8 cellular contexts compared by ENCODE assay signal in genomic region chr10:50577681-50578350, GRCh38. TPM values are rescaled to one million over a fixed set of nuclear protein-coding genes. Genes with fewer than 3 reads are reported as not detected.
DNase-seq lines count a peak whose midpoint lies in the region; ATAC-seq, FAIRE-seq and TF ChIP-seq lines count a peak whose summit lies in the region.

No MANE protein-coding gene starts in this region.

- H3K36me3 Mint-ChIP-seq in Calu3 (ENCODE audit: insufficient read depth, unreplicated experiment) (peaks cover 10% of the 10 kb centered on the region), astrocyte (ENCODE audit: low read depth, unreplicated experiment) (no peaks in the 10 kb centered on the region), T-cell (peaks cover 11% of the 10 kb centered on the region), neural progenitor cell (peaks cover 2% of the 10 kb centered on the region)

- TF ChIP-seq CTCF in Calu3 (IDR thresholded peaks at IDR 0.05; ENCODE audit: unreplicated experiment) = no peak
- no peak for TF ChIP-seq CTCF in astrocyte (IDR thresholded peaks at IDR 0.05; ENCODE audit: insufficient read depth, low read depth, low read length)
- TF ChIP-seq CTCF in neural progenitor cell (IDR thresholded peaks at IDR 0.05) = no peak

- POLR2A ChIA-PET in T-cell (lab: Charles Lee) = interaction anchor here (0.6 to 0.8 kb wide), 3 partner anchors 42 to 162 kb away, joined by 3 to 5 read pairs (median 4); no protein-coding TSS in a partner anchor

- no peak overlapping the region for H3K4me3 Mint-ChIP-seq in Calu3 (ENCODE audit: low read depth, unreplicated experiment)
- no peak overlapping the region for H3K4me3 Mint-ChIP-seq in astrocyte (ENCODE audit: unreplicated experiment)
- no peak overlapping the region for H3K4me3 Mint-ChIP-seq in T-cell
- H3K4me3 Mint-ChIP-seq in neural progenitor cell = no peak overlapping the region

- peak overlapping the region; percentile 10 for H3K27ac ChIP-seq in astrocyte (ENCODE audit: low read depth, low read length)
- H3K27ac ChIP-seq in neural progenitor cell = no peak overlapping the region

- H3K4me1 Mint-ChIP-seq in Calu3 (ENCODE audit: low read depth, unreplicated experiment) (peaks cover 73% of the 10 kb centered on the region), astrocyte (ENCODE audit: low read depth, unreplicated experiment) (peaks cover 39% of the 10 kb centered on the region), T-cell (peaks cover 88 to 92% (median 91%) of the 10 kb centered on the region in 3 donors), neural progenitor cell (peaks cover 13% of the 10 kb centered on the region)

- no peak overlapping the region for H3K27ac Mint-ChIP-seq in Calu3 (ENCODE audit: unreplicated experiment)
- no peak overlapping the region for H3K27ac Mint-ChIP-seq in astrocyte (ENCODE audit: unreplicated experiment)
- H3K27ac Mint-ChIP-seq in T-cell = no peak overlapping the region
- no peak overlapping the region for H3K27ac Mint-ChIP-seq in neural progenitor cell

- H3K4me3 ChIP-seq in astrocyte (ENCODE audit: insufficient read depth, low read depth, low read length) (no peak overlapping the region), neural progenitor cell (no peak overlapping the region)

- CTCF ChIA-PET in Calu3 (lab: Charles Lee) (interaction anchor here (0.5 to 1.3 kb wide), 6 partner anchors 14 to 218 kb away, joined by 3 to 6 read pairs (median 4); no protein-coding TSS in a partner anchor), T-cell (lab: Charles Lee) (no interaction called here)

- peaks cover 18% of the 10 kb centered on the region for H4K20me1 ChIP-seq in astrocyte (ENCODE audit: insufficient read depth, low read length)
- peaks cover 5% of the 10 kb centered on the region for H4K20me1 ChIP-seq in neural progenitor cell (ENCODE audit: low read depth)

- no TSS peak for BruUV-seq in Calu3 (replicated peaks; lab: Mats Ljungman, UMichigan)

- no peaks in the 10 kb centered on the region for H3K36me3 ChIP-seq in astrocyte (ENCODE audit: insufficient read depth, low read length)
- H3K36me3 ChIP-seq in neural progenitor cell = no peaks in the 10 kb centered on the region

- H3K27me3 Mint-ChIP-seq in Calu3 (ENCODE audit: unreplicated experiment) = no peaks in the 10 kb centered on the region
- no peaks in the 10 kb centered on the region for H3K27me3 Mint-ChIP-seq in astrocyte (ENCODE audit: low read depth, unreplicated experiment)
- H3K27me3 Mint-ChIP-seq in T-cell = no peaks in the 10 kb centered on the region
- peaks cover 8% of the 10 kb centered on the region for H3K27me3 Mint-ChIP-seq in neural progenitor cell (ENCODE audit: insufficient read depth, low read depth)

- H3K9ac ChIP-seq in astrocyte (ENCODE audit: low read length) (no peak overlapping the region), neural progenitor cell (no peak overlapping the region)

- H2AFZ ChIP-seq in astrocyte (ENCODE audit: low read depth, low read length) (no peak overlapping the region), neural progenitor cell (replicated peaks) (no peak overlapping the region)

- ATAC-seq in HG03175 (IDR thresholded peaks at IDR 0.05; ENCODE audit: unreplicated experiment) (peak; percentile 53), HG02973 (IDR thresholded peaks at IDR 0.05; ENCODE audit: unreplicated experiment) (no peak), HG03520 (IDR thresholded peaks at IDR 0.05; ENCODE audit: unreplicated experiment) (no peak), T-cell (replicated peaks in 1 of 4) (no peak)

- DNase-seq in Calu3 = peak; percentile 30
- peak; percentile 66 for DNase-seq in astrocyte (ENCODE audit: low read depth)
- peak; percentile 80 for DNase-seq in medulla oblongata (ENCODE audit: extremely low spot score)
- no peak for DNase-seq in T-cell
- DNase-seq in neural progenitor cell (ENCODE audit: low spot score) = no peak

- H3K4me1 ChIP-seq in astrocyte (ENCODE audit: insufficient read depth, low read length) = peaks cover 7% of the 10 kb centered on the region
- peaks cover 12% of the 10 kb centered on the region for H3K4me1 ChIP-seq in neural progenitor cell

- H3K27me3 ChIP-seq in astrocyte (ENCODE audit: insufficient read depth, low read length) (no peaks in the 10 kb centered on the region), neural progenitor cell (no peaks in the 10 kb centered on the region)

- peak; percentile 34 for FAIRE-seq in astrocyte (lab: Jason Lieb, UNC)

- intact Hi-C loops in Calu3 (cut with micrococcal nuclease; ENCODE audit: unreplicated experiment) = loop anchor here (2.0 to 5.0 kb wide), 2 partner anchors 27 to 44 kb away; partner anchors contain the start of gene SGMS1

- no peaks in the 10 kb centered on the region for H3F3A ChIP-seq in neural progenitor cell (ENCODE audit: low read depth)

- H3K79me2 ChIP-seq in astrocyte (ENCODE audit: insufficient read depth, low read length) = no peaks in the 10 kb centered on the region
- H3K79me2 ChIP-seq in neural progenitor cell (ENCODE audit: low read depth) = no peaks in the 10 kb centered on the region

- H3K9me3 Mint-ChIP-seq in Calu3 (ENCODE audit: low read depth, unreplicated experiment) = no peaks in the 10 kb centered on the region
- H3K9me3 Mint-ChIP-seq in astrocyte (ENCODE audit: unreplicated experiment) = no peaks in the 10 kb centered on the region
- H3K9me3 Mint-ChIP-seq in T-cell = peaks cover 0 to 4% (median 0%) of the 10 kb centered on the region in 3 donors
- no peaks in the 10 kb centered on the region for H3K9me3 Mint-ChIP-seq in neural progenitor cell

- H3K4me2 ChIP-seq in astrocyte (ENCODE audit: low read length) (peak overlapping the region; percentile 48), neural progenitor cell (no peak overlapping the region)

- H3K9me3 ChIP-seq in astrocyte (ENCODE audit: insufficient read depth, low read depth, low read length) (no peaks in the 10 kb centered on the region), neural progenitor cell (ENCODE audit: low read depth) (no peaks in the 10 kb centered on the region)

RNA-seq across cellular contexts. Expression of gene SGMS1, which starts 45.9 kb away (rescaled TPM):
- total RNA-seq in Calu3 (2022) (26.1 and 34.5 TPM in 2 replicates), astrocyte (22.3 and 25.6 TPM in 2 replicates), T-cell (10 to 100 TPM; 28.4 to 39.7 (median 32.6) TPM), neural progenitor cell (ENCODE audit: low replicate concordance) (9.2 and 10.3 TPM in 2 replicates)

Comparison
In these comparisons a context has a peak if more than half of its experiments do, and no peak if none do; other contexts are left out.
1. DNase-seq: peak in Calu3 (single experiment), astrocyte (single experiment) and medulla oblongata (single experiment); none in T-cell (0 of 34) and neural progenitor cell (single experiment).